ENCODE assay signal across 29 cellular contexts in the genomic region with DNA sequence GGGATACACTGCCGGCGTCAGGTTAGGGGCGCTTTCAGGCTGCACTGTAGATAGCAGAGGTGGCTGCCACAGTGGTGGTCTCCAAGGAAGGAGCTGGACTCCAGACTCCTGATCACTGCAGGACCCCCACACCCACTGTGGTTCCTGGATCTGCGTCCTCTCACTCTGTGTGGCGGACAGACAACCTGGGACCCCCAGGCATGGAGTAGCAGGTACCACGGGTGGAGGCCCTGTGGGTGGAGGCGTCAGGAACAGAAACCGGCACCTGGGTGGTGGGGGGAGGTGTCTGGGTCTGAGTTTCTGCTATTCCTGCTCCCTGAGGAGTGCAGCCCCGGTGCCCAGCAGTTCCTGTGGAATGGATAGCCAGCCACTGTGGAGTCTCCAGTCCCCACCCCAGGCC.
"Had no signal": no experiment of that assay in that cellular context is flagged by ENCODE, and none has a peak within 500 bp of the region (broad histone marks: within the 10 kb centered on the region; RNA-seq: fewer than 3 reads in every experiment).

No MANE protein-coding gene starts in this region.

- H3K4me3 ChIP-seq: colonic mucosa, gastrocnemius medialis, mucosa of descending colon, neural progenitor cell, right atrium auricular region, smooth muscle cell, suprapubic skin, transverse colon had no signal

- H3K4me1 Mint-ChIP-seq: endodermal cell, mesothelial cell of epicardium, nephron, neural progenitor cell had no signal

- H3K4me1 ChIP-seq: colonic mucosa, gastrocnemius medialis, neural progenitor cell, parathyroid adenoma, right atrium auricular region, suprapubic skin, transverse colon had no signal

- H2AFZ ChIP-seq: neural progenitor cell, parathyroid adenoma had no signal

- H3K9ac ChIP-seq: neural progenitor cell, parathyroid adenoma had no signal

- H3K9me3 Mint-ChIP-seq: dendritic cell treated with granulocyte-macrophage colony-stimulating factor and Interleukin-4, amounts not matched to agents 40 ng/mL and 50 ng/mL, for 4 days had no signal

- H3K4me3 Mint-ChIP-seq: dendritic cell treated with granulocyte-macrophage colony-stimulating factor and Interleukin-4, amounts not matched to agents 40 ng/mL and 50 ng/mL, for 4 days; endodermal cell; mesothelial cell of epicardium; naive B cell; nephron; neural progenitor cell had no signal

- H3K27ac Mint-ChIP-seq: dendritic cell treated with granulocyte-macrophage colony-stimulating factor and Interleukin-4, amounts not matched to agents 40 ng/mL and 50 ng/mL, for 4 days; mesothelial cell of epicardium; naive B cell; nephron; neural progenitor cell; progenitor cell of endocrine pancreas had no signal

- H3K27me3 ChIP-seq: colonic mucosa, gastrocnemius medialis, neural progenitor cell, right atrium auricular region, suprapubic skin, transverse colon had no signal

- H3K36me3 ChIP-seq: colonic mucosa, gastrocnemius medialis, right atrium auricular region, suprapubic skin, transverse colon had no signal

- FAIRE-seq: keratinocyte had no signal

- H3K4me2 ChIP-seq: neural progenitor cell, smooth muscle cell had no signal

- ATAC-seq: esophagus mucosa, gastrocnemius medialis, left ventricle myocardium superior, mucosa of descending colon, sciatic nerve had no signal

- H3K27ac ChIP-seq: colonic mucosa, epithelial cell of prostate, gastrocnemius medialis, neural progenitor cell, parathyroid adenoma, right atrium auricular region, suprapubic skin, transverse colon had no signal

- DNase-seq: colonic mucosa; effector CD8-positive, alpha-beta T cell; endodermal cell; foreskin fibroblast; gastrocnemius medialis; head of caudate nucleus; left ventricle myocardium superior; mesenchymal stem cell; mucosa of descending colon; naive B cell; stimulated activated CD4-positive, alpha-beta T cell treated with anti-CD3 and anti-CD28 coated beads, Interleukin-12 subunit alpha, Interleukin-12 subunit beta, amount 100 ng/mL, for 4 hours; stimulated activated CD4-positive, alpha-beta T cell treated with anti-CD3 and anti-CD28 coated beads, Interleukin-1b, Interleukin-23, amount 100 ng/mL, for 48 hours; stimulated activated CD4-positive, alpha-beta T cell treated with anti-CD3 and anti-CD28 coated beads, Interleukin-4, amount 100 ng/mL, for 1 hour; stimulated activated CD8-positive, alpha-beta memory T cell treated with anti-CD3 and anti-CD28 coated beads, Interleukin-4, amount 100 ng/mL, for 48 hours; stimulated activated naive CD4-positive, alpha-beta T cell treated with Interleukin-2 at 50 U/mL for 16 hours; transverse colon had no signal

- H3K9me3 ChIP-seq: colonic mucosa, gastrocnemius medialis, mucosa of descending colon, right atrium auricular region, suprapubic skin, transverse colon had no signal

- H3K27me3 Mint-ChIP-seq: progenitor cell of endocrine pancreas had no signal

- H3K79me2 ChIP-seq: parathyroid adenoma had no signal
